In the genomic region with DNA sequence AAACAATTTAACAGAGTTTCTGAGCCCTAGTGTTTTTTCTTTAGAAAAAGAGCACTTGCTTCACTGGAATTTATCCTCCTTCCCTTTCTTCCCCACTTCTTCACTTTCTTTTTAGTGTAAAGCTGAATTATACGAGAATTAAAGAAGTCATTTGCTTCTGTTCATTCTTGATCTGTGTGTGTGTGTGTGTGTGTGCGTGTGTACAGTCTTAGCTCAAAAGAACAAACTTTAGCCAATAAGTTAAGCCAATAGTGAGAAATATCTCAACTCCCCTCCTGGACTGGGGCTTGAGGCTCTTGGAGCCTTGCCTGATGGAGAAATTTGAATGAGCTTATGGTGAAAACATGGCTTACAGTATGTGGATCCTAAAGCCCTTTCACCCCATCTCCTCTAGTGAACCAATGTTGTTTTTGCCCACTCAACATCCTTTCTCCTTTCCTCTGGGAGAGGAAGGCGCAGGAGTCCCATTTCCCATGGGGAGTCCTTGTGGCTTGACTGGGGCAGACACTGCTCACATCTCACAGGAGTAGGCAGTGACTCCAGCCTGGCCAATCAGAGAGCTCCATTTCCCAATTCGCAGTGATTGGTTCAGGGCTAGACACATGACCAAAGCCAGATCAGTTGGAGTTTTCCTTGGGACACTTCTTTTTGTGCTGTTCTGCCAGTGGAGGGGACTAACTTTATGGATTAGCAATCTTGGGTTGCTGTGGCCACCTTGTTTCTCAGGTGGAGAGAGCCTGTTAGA, we compare ENCODE assay signal across 19 cellular contexts. TPM values are rescaled to one million over a fixed set of nuclear protein-coding genes. Genes with fewer than 3 reads are reported as not detected.
A peak's percentile ranks its signal among the peaks of the same experiment; 100 is the strongest.
DNase-seq lines count a peak whose midpoint lies in the region; ATAC-seq and TF ChIP-seq lines count a peak whose summit lies in the region.
"Had no signal": no experiment of that assay in that cellular context is flagged by ENCODE, and none has a peak within 500 bp of the region (broad histone marks: within the 10 kb centered on the region; RNA-seq: fewer than 3 reads in every experiment).

No MANE protein-coding gene starts in this region.

- TF ChIP-seq POLR2A in breast epithelium (IDR thresholded peaks at IDR 0.05) (no peak), vagina (IDR thresholded peaks at IDR 0.05) (no peak), gastrocnemius medialis (IDR thresholded peaks at IDR 0.05) (no peak)

- H3K27me3 Mint-ChIP-seq in MCF 10A (ENCODE audit: insufficient read depth, unreplicated experiment) (no peaks in the 10 kb centered on the region), endothelial cell (ENCODE audit: unreplicated experiment) (no peaks in the 10 kb centered on the region)

- POLR2A ChIA-PET in MCF 10A (lab: Yijun Ruan, JAX): interaction anchor here (0.7 to 1.9 kb wide), 6 partner anchors 9 to 1164 kb away, joined by 3 to 7 read pairs (median 4); no protein-coding TSS in a partner anchor
- POLR2A ChIA-PET in PC-3 (lab: Charles Lee; ENCODE audit: unreplicated experiment): interaction anchor here (0.6 kb wide), 1 partner anchor 564 kb away, joined by 3 read pairs; no protein-coding TSS in a partner anchor

- in situ Hi-C loops in gastrocnemius medialis (cut with MboI; ENCODE audit: low sequenced_read_pairs in 4 of 4): no loop called here

- H3K36me3 ChIP-seq in breast epithelium (no peaks in the 10 kb centered on the region), PC-3 (ENCODE audit: low read depth, low read length) (no peaks in the 10 kb centered on the region), smooth muscle cell (ENCODE audit: low read depth) (no peaks in the 10 kb centered on the region), vagina (no peaks in the 10 kb centered on the region), gastrocnemius medialis (no peaks in the 10 kb centered on the region)
- H3K36me3 ChIP-seq: left lung, neutrophil had no signal

- no peaks in the 10 kb centered on the region for H3K9me3 Mint-ChIP-seq in MCF 10A (ENCODE audit: unreplicated experiment)
- no peaks in the 10 kb centered on the region for H3K9me3 Mint-ChIP-seq in endothelial cell (ENCODE audit: unreplicated experiment)
- H3K9me3 Mint-ChIP-seq: activated T-helper 2 cell treated with anti-CD3 and anti-CD28 coated beads, Interferon-gamma antibody, Interleukin-2, Interleukin-4, amounts not matched to agents 10 μg/mL and 5 μg/mL and 100 μg/mL, durations not matched to agents 14 hours and 24 hours and 36 hours; CD4-positive, alpha-beta T cell; H9; IgD-negative memory B cell had no signal

- H2AFZ ChIP-seq in PC-3 (ENCODE audit: low read length): peak overlapping the region; percentile 58; the same call in 1 of the 2 replicates
- peak overlapping the region; percentile 16 for H2AFZ ChIP-seq in smooth muscle cell (ENCODE audit: low read depth)

- H3K9me2 ChIP-seq in PC-3 (replicated peaks; ENCODE audit: low read length): no peaks in the 10 kb centered on the region

- intact Hi-C loops in MCF 10A (cut with micrococcal nuclease) (no loop called here), breast epithelium (cut with DNase I; ENCODE audit: low total_unique reads) (no loop called here), PC-3 (cut with micrococcal nuclease) (no loop called here), vagina (cut with DNase I) (no loop called here), gastrocnemius medialis (cut with DNase I; ENCODE audit: low total_unique reads) (no loop called here)

- TF ChIP-seq CTCF in MCF 10A (IDR thresholded peaks at IDR 0.05; ENCODE audit: unreplicated experiment) (no peak), breast epithelium (IDR thresholded peaks at IDR 0.05) (no peak), PC-3 (conservative IDR thresholded peaks at IDR 0.05; ENCODE audit: low read depth, low read length) (no peak), endothelial cell (IDR thresholded peaks at IDR 0.05; ENCODE audit: unreplicated experiment) (no peak), smooth muscle cell (IDR thresholded peaks at IDR 0.05; ENCODE audit: borderline replicate concordance, insufficient read depth, poor library complexity, severe bottlenecking) (no peak), vagina (IDR thresholded peaks at IDR 0.05) (no peak), gastrocnemius medialis (IDR thresholded peaks at IDR 0.05 in 4 of 5, conservative IDR thresholded peaks at IDR 0.05 in 1 of 5) (no peak)

- peak overlapping the region; percentile 20; the same call in 1 of the 2 replicates for H3K4me2 ChIP-seq in PC-3 (ENCODE audit: low read length)
- no peak overlapping the region for H3K4me2 ChIP-seq in smooth muscle cell

- H3K4me1 ChIP-seq in breast epithelium (no peaks in the 10 kb centered on the region), PC-3 (ENCODE audit: insufficient read depth, low read length) (peaks cover 50% of the 10 kb centered on the region), smooth muscle cell (ENCODE audit: low read depth) (peaks cover 2% of the 10 kb centered on the region), vagina (no peaks in the 10 kb centered on the region), gastrocnemius medialis (peaks cover 0 to 3% of the 10 kb centered on the region in 2 donors)
- H3K4me1 ChIP-seq: left lung had no signal

- no TSS peak for BruUV-seq in MCF 10A (replicated peaks; lab: Mats Ljungman, UMichigan)
- BruUV-seq in PC-3 (replicated peaks; lab: Mats Ljungman, UMichigan): no TSS peak

- peak overlapping the region in 1 of 2 donors; percentile 46 for H3K27ac ChIP-seq in breast epithelium
- H3K27ac ChIP-seq in PC-3 (ENCODE audit: low read length): peak overlapping the region; percentile 34; the same call in 1 of the 2 replicates
- peak overlapping the region; percentile 83 for H3K27ac ChIP-seq in smooth muscle cell (ENCODE audit: low read depth)
- H3K27ac ChIP-seq in vagina: no peak overlapping the region
- no peak overlapping the region for H3K27ac ChIP-seq in gastrocnemius medialis
- H3K27ac ChIP-seq: dorsolateral prefrontal cortex, left lung, neutrophil had no signal

- no peaks in the 10 kb centered on the region for H3K36me3 Mint-ChIP-seq in MCF 10A (ENCODE audit: insufficient read depth, unreplicated experiment)
- H3K36me3 Mint-ChIP-seq in endothelial cell (ENCODE audit: low read depth, unreplicated experiment): no peaks in the 10 kb centered on the region
- H3K36me3 Mint-ChIP-seq: IgD-negative memory B cell had no signal

- H3K27me3 ChIP-seq in breast epithelium (no peaks in the 10 kb centered on the region), PC-3 (ENCODE audit: low read length) (no peaks in the 10 kb centered on the region), smooth muscle cell (ENCODE audit: low read depth) (no peaks in the 10 kb centered on the region), vagina (no peaks in the 10 kb centered on the region), gastrocnemius medialis (no peaks in the 10 kb centered on the region)
- H3K27me3 ChIP-seq: left lung, neutrophil had no signal

- ATAC-seq in PC-3 (peak; percentile 3; the same call in 1 of the 2 replicates), GM19395 (IDR thresholded peaks at IDR 0.05; ENCODE audit: unreplicated experiment) (no peak), gastrocnemius medialis (no peak)
- ATAC-seq: left lung had no signal

- H3K4me3 ChIP-seq in breast epithelium (no peak overlapping the region), PC-3 (ENCODE audit: low read length) (no peak overlapping the region), smooth muscle cell (no peak overlapping the region), vagina (no peak overlapping the region), gastrocnemius medialis (no peak overlapping the region)
- H3K4me3 ChIP-seq: dorsolateral prefrontal cortex, left lung had no signal

- CTCF ChIA-PET in MCF 10A (lab: Yijun Ruan, JAX): interaction anchor here (0.5 to 0.7 kb wide), 3 partner anchors 15 to 640 kb away, joined by 3 read pairs; no protein-coding TSS in a partner anchor
- CTCF ChIA-PET in PC-3 (lab: Charles Lee): interaction anchor here (0.6 kb wide), 1 partner anchor 159 kb away, joined by 3 read pairs; no protein-coding TSS in a partner anchor

- H3K27ac Mint-ChIP-seq in MCF 10A (ENCODE audit: low read depth, unreplicated experiment) (peak overlapping the region; percentile 33), endothelial cell (ENCODE audit: unreplicated experiment) (peak overlapping the region; percentile 27)
- H3K27ac Mint-ChIP-seq: activated T-helper 2 cell treated with anti-CD3 and anti-CD28 coated beads, Interferon-gamma antibody, Interleukin-2, Interleukin-4, amounts not matched to agents 10 μg/mL and 5 μg/mL and 100 μg/mL, durations not matched to agents 14 hours and 24 hours and 36 hours; CD4-positive, alpha-beta T cell had no signal

- H3F3A ChIP-seq in PC-3 (ENCODE audit: low read length, unreplicated experiment) (no peaks in the 10 kb centered on the region), smooth muscle cell (ENCODE audit: low read depth) (peaks cover 2% of the 10 kb centered on the region)

- H3K4me3 Mint-ChIP-seq in MCF 10A (ENCODE audit: unreplicated experiment) (no peak overlapping the region), endothelial cell (ENCODE audit: unreplicated experiment) (no peak overlapping the region)
- H3K4me3 Mint-ChIP-seq: CD4-positive, alpha-beta T cell; H9; IgD-negative memory B cell had no signal

- H3K9me3 ChIP-seq in breast epithelium: no peaks in the 10 kb centered on the region
- no peaks in the 10 kb centered on the region for H3K9me3 ChIP-seq in PC-3 (ENCODE audit: low read length)
- no peaks in the 10 kb centered on the region for H3K9me3 ChIP-seq in smooth muscle cell (replicated peaks; ENCODE audit: low read depth)
- no peaks in the 10 kb centered on the region for H3K9me3 ChIP-seq in vagina
- no peaks in the 10 kb centered on the region for H3K9me3 ChIP-seq in gastrocnemius medialis
- H3K9me3 ChIP-seq: left lung, neutrophil had no signal

- H4K20me1 ChIP-seq in PC-3 (ENCODE audit: low read length): no peaks in the 10 kb centered on the region
- no peaks in the 10 kb centered on the region for H4K20me1 ChIP-seq in smooth muscle cell (ENCODE audit: low read depth)

- DNase-seq in MCF 10A (ENCODE audit: unreplicated experiment) (no peak), breast epithelium (ENCODE audit: low spot score in 2 of 2) (no peak), PC-3 (no peak), endothelial cell (ENCODE audit: low spot score) (no peak), smooth muscle cell (lab: John Stamatoyannopoulos, UW; ENCODE audit: unreplicated experiment) (no peak), vagina (ENCODE audit: extremely low spot score in 2 of 2) (no peak), gastrocnemius medialis (no peak)
- DNase-seq: activated CD4-positive, CD25-positive, alpha-beta regulatory T cell treated with anti-CD3 and anti-CD28 coated beads, Interleukin-2, amount 50 U/mL, for 72 hours; CD4-positive, alpha-beta T cell; dorsolateral prefrontal cortex; H9; head of caudate nucleus; left lung; NCI-H2029; T1000 had no signal

- WGBS in smooth muscle cell (ENCODE audit: low lambda C conversion rate): 96% methylated on average over 4 of the region's 4 CpGs

- no peak overlapping the region for H3K9ac ChIP-seq in PC-3 (ENCODE audit: low read length)
- H3K9ac ChIP-seq in smooth muscle cell (ENCODE audit: low read depth): no peak overlapping the region

- H3K4me1 Mint-ChIP-seq in MCF 10A (ENCODE audit: insufficient read depth, unreplicated experiment) (peaks cover 14% of the 10 kb centered on the region), endothelial cell (ENCODE audit: unreplicated experiment) (peaks cover 12% of the 10 kb centered on the region)

- H3K79me2 ChIP-seq in PC-3 (ENCODE audit: low read length) (no peaks in the 10 kb centered on the region), smooth muscle cell (ENCODE audit: low read depth) (no peaks in the 10 kb centered on the region)

RNA-seq across cellular contexts. Expression of a gene that starts 16.3 kb away (rescaled TPM):
- total RNA-seq in MCF 10A (2022): not detected in 2 replicates
- total RNA-seq in breast epithelium: under 1 TPM; 0.15 to 0.98 (median 0.16) TPM
- total RNA-seq in PC-3 (2014; rRNA removed): 0.46 and 1.1 TPM in 2 replicates
- 1.3 TPM for total RNA-seq in endothelial cell (ENCODE audit: unreplicated experiment)
- total RNA-seq in smooth muscle cell: 1.3 and 3.1 TPM in 2 replicates
- polyA plus RNA-seq in smooth muscle cell: 0.47 and 1.3 TPM in 2 replicates
- total RNA-seq in vagina: 0.49 TPM
- total RNA-seq in gastrocnemius medialis: under 1 TPM in 2 of 4 donors, not detected in 2; 0.07 to 0.27 TPM
- total RNA-seq: CD4-positive, alpha-beta T cell had no signal

Comparison
In these comparisons a context has a peak if more than half of its experiments do, and no peak if none do; other contexts are left out.
1. H3K27ac ChIP-seq: peak in PC-3 (single experiment) and smooth muscle cell (single experiment); none in vagina (single experiment) and gastrocnemius medialis (0 of 4).